In the genomic region with DNA sequence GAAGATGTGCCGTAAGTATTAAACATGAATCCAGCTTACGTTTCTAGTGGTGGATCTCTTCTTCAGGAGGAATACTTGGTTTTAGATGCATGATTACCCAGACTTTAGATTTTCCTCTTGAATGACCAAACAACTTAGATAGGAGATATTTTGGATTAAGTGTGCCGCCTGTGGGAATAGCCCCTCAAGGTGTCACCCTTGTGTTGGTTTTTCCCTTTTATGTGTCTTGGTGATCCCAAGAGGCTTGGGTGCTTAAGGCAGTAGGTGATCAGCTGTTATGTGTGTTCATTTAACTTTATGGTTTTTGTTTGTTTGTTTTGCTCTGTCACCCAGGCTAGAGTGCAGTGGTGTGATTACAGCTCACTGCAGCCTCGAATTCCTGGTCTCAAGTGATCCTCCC, we compare ENCODE assay signal across 24 cellular contexts.
DNase-seq lines count a peak whose midpoint lies in the region; FAIRE-seq and TF ChIP-seq lines count a peak whose summit lies in the region.
"Had no signal": no experiment of that assay in that cellular context is flagged by ENCODE, and none has a peak within 500 bp of the region (broad histone marks: within the 10 kb centered on the region; RNA-seq: fewer than 3 reads in every experiment).

No MANE protein-coding gene starts in this region.

- DNase-seq in D341Med (ENCODE audit: low spot score) (peak; percentile 47), HT1080 (ENCODE audit: low read depth) (peak; percentile 10), RKO (ENCODE audit: low spot score) (peak; percentile 34), glomerular visceral epithelial cell (ENCODE audit: extremely low spot score) (peak; percentile 2), HCEC 1CT (no peak), H54 (ENCODE audit: insufficient read length, low spot score) (no peak), NCI-H2107 (lab: John Stamatoyannopoulos, UW) (no peak), immature natural killer cell (no peak)
- DNase-seq: activated CD4-positive, alpha-beta T cell treated with anti-CD3 and anti-CD28 coated beads, Interleukin-2, amount 50 U/mL, for 48 hours; activated naive CD4-positive, alpha-beta T cell treated with anti-CD3 and anti-CD28 coated beads, Interleukin-2, amount 10 ng/mL, durations not matched to agents 7 days and 5 days; body of pancreas; cerebellar nuclear complex; DMS153; KG1; mammary epithelial cell; NCI-H1417 treated with DMSO at 0.1 percent for 48 hours; NCI-H2081 treated with DMSO at 0.1 percent for 48 hours; occipital lobe; psoas muscle; T-helper 2 cell; transverse colon had no signal

- H3K9me3 Mint-ChIP-seq in immature natural killer cell, result no peaks in the 10 kb centered on the region
- H3K9me3 Mint-ChIP-seq: activated naive CD4-positive, alpha-beta T cell treated with anti-CD3 and anti-CD28 coated beads, Interleukin-2, amount 10 ng/mL, durations not matched to agents 7 days and 5 days; activated T-helper 1 cell treated with anti-CD3 and anti-CD28 coated beads, Interleukin-12 subunit alpha, Interleukin-12 subunit beta, Interleukin-2, Interleukin-4 antibody, amounts not matched to agents 30 ng/mL and 10 ng/mL and 1 ng/mL, durations not matched to agents 14 hours and 24 hours and 36 hours; natural killer cell treated with Interleukin-12 subunit alpha and Interleukin-12 subunit beta and Interleukin-15 and Interleukin-18, amount 100 ng/mL, for 72 hours; stimulated activated effector memory CD8-positive, alpha-beta T cell treated with anti-CD3 and anti-CD28 coated beads, Interleukin-12 subunit alpha, Interleukin-12 subunit beta, amount 100 ng/mL, for 72 hours had no signal

- peaks cover 0 to 2% (median 0%) of the 10 kb centered on the region in 3 donors for H3K27me3 Mint-ChIP-seq in immature natural killer cell (ENCODE audit: low read depth in 3 of 3)

- H3K4me3 Mint-ChIP-seq in immature natural killer cell, result no peak overlapping the region
- H3K4me3 Mint-ChIP-seq: activated naive CD4-positive, alpha-beta T cell treated with anti-CD3 and anti-CD28 coated beads, Interleukin-2, amount 10 ng/mL, durations not matched to agents 7 days and 5 days; activated T-helper 1 cell treated with anti-CD3 and anti-CD28 coated beads, Interleukin-12 subunit alpha, Interleukin-12 subunit beta, Interleukin-2, Interleukin-4 antibody, amounts not matched to agents 30 ng/mL and 10 ng/mL and 1 ng/mL, durations not matched to agents 14 hours and 24 hours and 36 hours; natural killer cell treated with Interleukin-12 subunit alpha and Interleukin-12 subunit beta and Interleukin-15 and Interleukin-18, amount 100 ng/mL, for 72 hours; stimulated activated effector memory CD8-positive, alpha-beta T cell treated with anti-CD3 and anti-CD28 coated beads, Interleukin-12 subunit alpha, Interleukin-12 subunit beta, amount 100 ng/mL, for 72 hours had no signal

- FAIRE-seq in H54 (lab: Jason Lieb, UNC), result no peak

- no peaks in the 10 kb centered on the region for H3K36me3 Mint-ChIP-seq in immature natural killer cell
- H3K36me3 Mint-ChIP-seq: activated naive CD4-positive, alpha-beta T cell treated with anti-CD3 and anti-CD28 coated beads, Interleukin-2, amount 10 ng/mL, durations not matched to agents 7 days and 5 days; natural killer cell treated with Interleukin-12 subunit alpha and Interleukin-12 subunit beta and Interleukin-15 and Interleukin-18, amount 100 ng/mL, for 72 hours; stimulated activated effector memory CD8-positive, alpha-beta T cell treated with anti-CD3 and anti-CD28 coated beads, Interleukin-12 subunit alpha, Interleukin-12 subunit beta, amount 100 ng/mL, for 72 hours had no signal

- no peak for TF ChIP-seq POLR2A in H54 (IDR thresholded peaks at IDR 0.05; ENCODE audit: low read depth, low read length)

- no peak overlapping the region for H3K27ac Mint-ChIP-seq in immature natural killer cell
- H3K27ac Mint-ChIP-seq: activated naive CD4-positive, alpha-beta T cell treated with anti-CD3 and anti-CD28 coated beads, Interleukin-2, amount 10 ng/mL, durations not matched to agents 7 days and 5 days; activated T-helper 1 cell treated with anti-CD3 and anti-CD28 coated beads, Interleukin-12 subunit alpha, Interleukin-12 subunit beta, Interleukin-2, Interleukin-4 antibody, amounts not matched to agents 30 ng/mL and 10 ng/mL and 1 ng/mL, durations not matched to agents 14 hours and 24 hours and 36 hours; natural killer cell treated with Interleukin-12 subunit alpha and Interleukin-12 subunit beta and Interleukin-15 and Interleukin-18, amount 100 ng/mL, for 72 hours; stimulated activated effector memory CD8-positive, alpha-beta T cell treated with anti-CD3 and anti-CD28 coated beads, Interleukin-12 subunit alpha, Interleukin-12 subunit beta, amount 100 ng/mL, for 72 hours had no signal

- no peaks in the 10 kb centered on the region for H3K4me1 Mint-ChIP-seq in immature natural killer cell
- H3K4me1 Mint-ChIP-seq: activated naive CD4-positive, alpha-beta T cell treated with anti-CD3 and anti-CD28 coated beads, Interleukin-2, amount 10 ng/mL, durations not matched to agents 7 days and 5 days; stimulated activated effector memory CD8-positive, alpha-beta T cell treated with anti-CD3 and anti-CD28 coated beads, Interleukin-12 subunit alpha, Interleukin-12 subunit beta, amount 100 ng/mL, for 72 hours had no signal

Comparison
In these comparisons a context has a peak if more than half of its experiments do, and no peak if none do; other contexts are left out.
1. DNase-seq: peak in D341Med (single experiment), HT1080 (single experiment), RKO (single experiment) and glomerular visceral epithelial cell (single experiment); none in HCEC 1CT (single experiment), H54 (single experiment), NCI-H2107 (single experiment) and immature natural killer cell (0 of 3).